ENCODE assay signal across 10 cellular contexts in genomic region chr4:112266823-112267222, GRCh38. TPM values are rescaled to one million over a fixed set of nuclear protein-coding genes. Genes with fewer than 3 reads are reported as not detected.
DNase-seq lines count a peak whose midpoint lies in the region; ATAC-seq and TF ChIP-seq lines count a peak whose summit lies in the region.
"Had no signal": no experiment of that assay in that cellular context is flagged by ENCODE, and none has a peak within 500 bp of the region (broad histone marks: within the 10 kb centered on the region; RNA-seq: fewer than 3 reads in every experiment).

No MANE protein-coding gene starts in this region.

- H2AFZ ChIP-seq in MM.1S (ENCODE audit: low read length): no peak overlapping the region

- H3K27me3 ChIP-seq in DOHH2 (ENCODE audit: control insufficient read depth, low read length): no peaks in the 10 kb centered on the region
- no peaks in the 10 kb centered on the region for H3K27me3 ChIP-seq in MM.1S (replicated peaks; ENCODE audit: insufficient read depth, low read length)

- H3K9me3 ChIP-seq in DOHH2 (ENCODE audit: control insufficient read depth, insufficient read depth, low read length) (no peaks in the 10 kb centered on the region), MM.1S (replicated peaks; ENCODE audit: insufficient read depth, low read length) (no peaks in the 10 kb centered on the region)

- H3K4me2 ChIP-seq in DOHH2 (ENCODE audit: low read length) (no peak overlapping the region), MM.1S (ENCODE audit: low read depth, low read length) (no peak overlapping the region)

- H3K27ac ChIP-seq in DOHH2 (ENCODE audit: low read depth, low read length): no peak overlapping the region
- H3K27ac ChIP-seq in MM.1S (ENCODE audit: low read length): no peak overlapping the region

- H3F3A ChIP-seq in DOHH2 (ENCODE audit: control insufficient read depth, insufficient read depth): peaks cover 8% of the 10 kb centered on the region
- H3F3A ChIP-seq in MM.1S (ENCODE audit: insufficient read depth, low read length): no peaks in the 10 kb centered on the region

- H4K20me1 ChIP-seq in DOHH2 (ENCODE audit: control insufficient read depth, insufficient read depth, low read depth, low read length) (no peaks in the 10 kb centered on the region), MM.1S (ENCODE audit: insufficient read depth, low read length) (no peaks in the 10 kb centered on the region)

- no peaks in the 10 kb centered on the region for H3K4me1 Mint-ChIP-seq in nephron progenitor cell

- H3K27me3 Mint-ChIP-seq in nephron progenitor cell (ENCODE audit: low read depth, poor library complexity): no peaks in the 10 kb centered on the region
- H3K27me3 Mint-ChIP-seq: central memory CD8-positive, alpha-beta T cell had no signal

- H3K9me2 ChIP-seq in DOHH2 (replicated peaks; ENCODE audit: control insufficient read depth, low read length): no peaks in the 10 kb centered on the region
- H3K9me2 ChIP-seq in MM.1S (replicated peaks; ENCODE audit: insufficient read depth, low read length): no peaks in the 10 kb centered on the region

- peaks cover 45% of the 10 kb centered on the region for H3K36me3 Mint-ChIP-seq in nephron progenitor cell (ENCODE audit: low read depth)

- H3K9ac ChIP-seq in MM.1S (ENCODE audit: low read length): no peak overlapping the region

- TF ChIP-seq CTCF in DOHH2 (IDR thresholded peaks at IDR 0.05; ENCODE audit: low read depth, low read length, poor library complexity, severe bottlenecking) (peak; percentile 52), MM.1S (IDR thresholded peaks at IDR 0.05; ENCODE audit: low read length) (peak; percentile 45), choroid plexus epithelial cell (conservative IDR thresholded peaks at IDR 0.05; ENCODE audit: low read depth, low read length) (peak; percentile 64), nephron progenitor cell (IDR thresholded peaks at IDR 0.05) (peak; percentile 18)

- H3K4me3 ChIP-seq in DOHH2 (ENCODE audit: low read length): no peak overlapping the region
- H3K4me3 ChIP-seq in MM.1S (ENCODE audit: low read length): no peak overlapping the region
- no peak overlapping the region for H3K4me3 ChIP-seq in choroid plexus epithelial cell (ENCODE audit: low read depth, low read length)

- H3K27ac Mint-ChIP-seq in nephron progenitor cell: no peak overlapping the region

- no peaks in the 10 kb centered on the region for H3K4me1 ChIP-seq in DOHH2 (ENCODE audit: control insufficient read depth, low read length)
- no peaks in the 10 kb centered on the region; the same call in 1 of the 2 replicates for H3K4me1 ChIP-seq in MM.1S (ENCODE audit: low read length)

- no peak for ATAC-seq in HG03159 (IDR thresholded peaks at IDR 0.05; ENCODE audit: unreplicated experiment)

- H3K4me3 Mint-ChIP-seq in nephron progenitor cell: no peak overlapping the region
- H3K4me3 Mint-ChIP-seq: central memory CD8-positive, alpha-beta T cell had no signal

- peak; percentile 41 for DNase-seq in MM.1S
- DNase-seq in choroid plexus epithelial cell (ENCODE audit: low read depth): peak; percentile 71
- no peak for DNase-seq in nephron progenitor cell
- DNase-seq in activated CD8-positive, alpha-beta memory T cell treated with anti-CD3 and anti-CD28 coated beads, Interleukin-2, amount 50 U/mL, for 4 hours: no peak
- DNase-seq in anterior cingulate cortex (lab: John Stamatoyannopoulos, UW): no peak
- DNase-seq in cerebellum (ENCODE audit: low spot score): no peak
- DNase-seq: NK-92 treated with Interleukin-12 subunit alpha and Interleukin-12 subunit beta, amount 100 ng/mL, for 24 hours had no signal

- H3K79me2 ChIP-seq in DOHH2 (ENCODE audit: control insufficient read depth, low read length): no peaks in the 10 kb centered on the region
- peaks cover 2% of the 10 kb centered on the region; the same call in 1 of the 2 replicates for H3K79me2 ChIP-seq in MM.1S (ENCODE audit: low read length)

- peaks cover 5% of the 10 kb centered on the region for H3K9me3 Mint-ChIP-seq in nephron progenitor cell
- H3K9me3 Mint-ChIP-seq: central memory CD8-positive, alpha-beta T cell had no signal

- H3K36me3 ChIP-seq in DOHH2 (ENCODE audit: control insufficient read depth, low read length) (peaks cover 26% of the 10 kb centered on the region), MM.1S (replicated peaks; ENCODE audit: insufficient read depth, low read length) (no peaks in the 10 kb centered on the region)

RNA-seq across cellular contexts. Expression of gene TIFA, which starts 18.9 kb away (rescaled TPM):
- 8.3 TPM for total RNA-seq in cerebellum

RNA-seq across cellular contexts. Expression of gene ALPK1, which starts 30.3 kb away (rescaled TPM):
- 7.2 TPM for total RNA-seq in cerebellum

RNA-seq across cellular contexts. Expression of gene AP1AR, which starts 35.2 kb away (rescaled TPM):
- 53.4 TPM for total RNA-seq in cerebellum

Comparison
In these comparisons a context has a peak if more than half of its experiments do, and no peak if none do; other contexts are left out.
1. DNase-seq: peak in MM.1S (single experiment) and choroid plexus epithelial cell (single experiment); none in nephron progenitor cell (single experiment), activated CD8-positive, alpha-beta memory T cell treated with anti-CD3 and anti-CD28 coated beads, Interleukin-2, amount 50 U/mL, for 4 hours (single experiment), anterior cingulate cortex (0 of 58) and cerebellum (single experiment).
2. Peak in every context shown above with its lines, with median percentiles within 50 percentile points of each other: CTCF ChIP-seq.